In the genomic region with DNA sequence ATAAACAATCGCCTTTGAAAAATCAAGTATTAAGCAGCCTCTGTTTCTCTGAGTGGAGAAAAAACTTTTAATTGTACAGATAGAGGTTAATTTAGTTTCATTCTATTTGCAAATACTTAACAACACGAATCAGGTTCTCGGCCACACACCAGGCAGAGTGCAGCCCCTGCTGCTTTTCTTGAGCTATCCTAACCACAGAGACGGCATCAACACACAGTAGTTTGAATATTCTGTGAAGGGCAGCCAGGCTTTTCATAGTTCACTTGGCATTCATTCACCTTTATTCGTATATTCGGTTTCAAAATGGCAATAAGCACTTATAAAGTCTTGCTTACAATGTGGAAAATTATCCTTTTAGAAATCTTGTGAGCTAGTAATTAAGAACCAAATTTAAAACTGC, we compare ENCODE assay signal across 25 cellular contexts. TPM values are rescaled to one million over a fixed set of nuclear protein-coding genes. Genes with fewer than 3 reads are reported as not detected.
"Had no signal": no experiment of that assay in that cellular context is flagged by ENCODE, and none has a peak within 500 bp of the region (broad histone marks: within the 10 kb centered on the region; RNA-seq: fewer than 3 reads in every experiment).

No MANE protein-coding gene starts in this region.

- H3K9me3 ChIP-seq: psoas muscle, tibial nerve had no signal

- H3K36me3 ChIP-seq: brain microvascular endothelial cell, neural progenitor cell, tibial nerve had no signal

- H3K4me3 Mint-ChIP-seq: activated naive CD4-positive, alpha-beta T cell treated with anti-CD3 and anti-CD28 coated beads, Interleukin-2, amount 10 ng/mL, durations not matched to agents 7 days and 5 days; activated naive CD8-positive, alpha-beta T cell treated with anti-CD3 and anti-CD28 coated beads, Interleukin-2, amount 50 U/mL, for 24 hours; endodermal cell; naive thymus-derived CD4-positive, alpha-beta T cell; neural progenitor cell had no signal

- H3K9me3 Mint-ChIP-seq: activated naive CD4-positive, alpha-beta T cell treated with anti-CD3 and anti-CD28 coated beads, Interleukin-2, amount 10 ng/mL, durations not matched to agents 7 days and 5 days; activated naive CD8-positive, alpha-beta T cell treated with anti-CD3 and anti-CD28 coated beads, Interleukin-2, amount 50 U/mL, for 24 hours; endodermal cell; naive thymus-derived CD4-positive, alpha-beta T cell; neural progenitor cell had no signal

- DNase-seq: activated CD4-positive, alpha-beta T cell treated with anti-CD3 and anti-CD28 coated beads, Interleukin-2, amount 50 U/mL, for 1 hour; activated CD4-positive, CD25-positive, alpha-beta regulatory T cell treated with anti-CD3 and anti-CD28 coated beads, Interleukin-2, amount 50 U/mL, for 72 hours; activated CD8-positive, alpha-beta memory T cell treated with anti-CD3 and anti-CD28 coated beads, Interleukin-2, amount 50 U/mL, for 48 hours; activated effector memory CD4-positive, alpha-beta T cell treated with Interleukin-2 at 50 U/mL for 16 hours; activated naive CD4-positive, alpha-beta T cell treated with anti-CD3 and anti-CD28 coated beads, Interleukin-2, amount 10 ng/mL, durations not matched to agents 7 days and 5 days; activated naive CD8-positive, alpha-beta T cell treated with anti-CD3 and anti-CD28 coated beads, Interleukin-2, amount 50 U/mL, for 24 hours; activated T-cell treated with anti-CD3 and anti-CD28 coated beads, Interleukin-2, amount 50 U/mL, for 48 hours; aorta; brain microvascular endothelial cell; central memory CD4-positive, alpha-beta T cell; endodermal cell; foreskin keratinocyte; hippocampal formation; left cardiac atrium; mesendoderm; naive thymus-derived CD4-positive, alpha-beta T cell; psoas muscle; right cardiac atrium; stimulated activated CD4-positive, alpha-beta T cell treated with anti-CD3 and anti-CD28 coated beads, Interleukin-2, amount 100 ng/mL, for 24 hours; stimulated activated naive CD8-positive, alpha-beta T cell treated with anti-CD3 and anti-CD28 coated beads, Interleukin-15, Interleukin-2, amounts not matched to agents 100 U/mL and 50 U/mL, for 24 hours had no signal

- ATAC-seq: activated naive CD8-positive, alpha-beta T cell treated with anti-CD3 and anti-CD28 coated beads, Interleukin-2, amount 50 U/mL, for 24 hours; foreskin keratinocyte; left cardiac atrium; naive thymus-derived CD4-positive, alpha-beta T cell; psoas muscle; right cardiac atrium; stimulated activated naive CD8-positive, alpha-beta T cell treated with anti-CD3 and anti-CD28 coated beads, Interleukin-15, Interleukin-2, amounts not matched to agents 100 U/mL and 50 U/mL, for 24 hours had no signal

- H3K27ac Mint-ChIP-seq: activated naive CD4-positive, alpha-beta T cell treated with anti-CD3 and anti-CD28 coated beads, Interleukin-2, amount 10 ng/mL, durations not matched to agents 7 days and 5 days; activated naive CD8-positive, alpha-beta T cell treated with anti-CD3 and anti-CD28 coated beads, Interleukin-2, amount 50 U/mL, for 24 hours; endodermal cell; naive thymus-derived CD4-positive, alpha-beta T cell; neural progenitor cell had no signal

- H3K4me3 ChIP-seq: neural progenitor cell, psoas muscle, tibial nerve had no signal

- H3K36me3 Mint-ChIP-seq: activated naive CD4-positive, alpha-beta T cell treated with anti-CD3 and anti-CD28 coated beads, Interleukin-2, amount 10 ng/mL, durations not matched to agents 7 days and 5 days; naive thymus-derived CD4-positive, alpha-beta T cell; neural progenitor cell had no signal

- H3K27ac ChIP-seq: brain microvascular endothelial cell, epithelial cell of prostate, foreskin keratinocyte, neural progenitor cell, psoas muscle, tibial nerve had no signal

- H3K4me1 ChIP-seq: foreskin keratinocyte, psoas muscle had no signal

RNA-seq across cellular contexts. Expression of gene ADARB2, which starts 5.7 kb away (rescaled TPM):
- total RNA-seq: aorta, fibroblast of lung, foreskin keratinocyte, osteoblast had no signal
